Comparison of ENCODE assay signal across 8 cellular contexts in the genomic region with DNA sequence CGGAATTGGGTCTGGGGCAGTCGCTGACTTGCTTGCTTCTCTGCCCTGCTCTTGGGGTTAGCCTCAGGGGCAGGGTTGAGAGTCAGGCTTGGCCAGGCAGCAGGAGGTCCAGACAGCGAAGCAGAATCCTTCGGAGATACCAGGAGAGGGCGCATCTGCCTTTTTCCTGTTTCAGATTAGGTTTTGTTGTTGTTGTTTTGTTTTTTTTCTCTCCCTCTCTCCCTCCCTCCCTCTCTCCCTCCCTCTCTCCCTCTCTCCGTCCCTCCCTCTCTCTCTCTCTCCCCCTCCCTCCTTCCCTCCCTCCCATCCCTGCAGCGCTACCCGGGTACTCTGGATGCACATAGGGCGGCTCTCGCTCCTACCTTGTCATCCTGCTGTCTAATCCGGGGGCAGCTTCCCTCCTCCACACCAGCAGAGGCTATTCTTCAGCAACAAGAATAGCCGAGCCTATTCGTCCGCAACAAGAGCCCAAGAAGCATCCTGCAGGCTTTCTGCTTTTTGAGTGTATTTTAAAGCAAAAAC. TPM values are rescaled to one million over a fixed set of nuclear protein-coding genes. Genes with fewer than 3 reads are reported as not detected.
DNase-seq lines count a peak whose midpoint lies in the region; ATAC-seq and TF ChIP-seq lines count a peak whose summit lies in the region.

No MANE protein-coding gene starts in this region.

- H3K27me3 Mint-ChIP-seq in activated T-helper 2 cell treated with anti-CD3 and anti-CD28 coated beads, Interferon-gamma antibody, Interleukin-2, Interleukin-4, amounts not matched to agents 10 μg/mL and 5 μg/mL and 100 μg/mL, durations not matched to agents 14 hours and 24 hours and 36 hours (ENCODE audit: low read depth), result no peaks in the 10 kb centered on the region
- no peaks in the 10 kb centered on the region for H3K27me3 Mint-ChIP-seq in natural killer cell (ENCODE audit: low read depth in 2 of 2)
- H3K27me3 Mint-ChIP-seq in type B pancreatic cell, result no peaks in the 10 kb centered on the region

- H3K4me3 Mint-ChIP-seq in activated T-helper 2 cell treated with anti-CD3 and anti-CD28 coated beads, Interferon-gamma antibody, Interleukin-2, Interleukin-4, amounts not matched to agents 10 μg/mL and 5 μg/mL and 100 μg/mL, durations not matched to agents 14 hours and 24 hours and 36 hours (ENCODE audit: low read depth), result peak overlapping the region; percentile 87
- peak overlapping the region; percentile 96 for H3K4me3 Mint-ChIP-seq in natural killer cell
- H3K4me3 Mint-ChIP-seq in type B pancreatic cell, result peak overlapping the region; percentile 92

- TF ChIP-seq CTCF in fibroblast of the aortic adventitia (IDR thresholded peaks at IDR 0.05; ENCODE audit: insufficient read depth, low read length) (peak; percentile 49), natural killer cell (IDR thresholded peaks at IDR 0.05) (no peak), type B pancreatic cell (conservative IDR thresholded peaks at IDR 0.05) (peak; percentile 35)

- H3K36me3 Mint-ChIP-seq in activated T-helper 2 cell treated with anti-CD3 and anti-CD28 coated beads, Interferon-gamma antibody, Interleukin-2, Interleukin-4, amounts not matched to agents 10 μg/mL and 5 μg/mL and 100 μg/mL, durations not matched to agents 14 hours and 24 hours and 36 hours (ENCODE audit: low read depth), result peaks cover 20% of the 10 kb centered on the region
- no peaks in the 10 kb centered on the region for H3K36me3 Mint-ChIP-seq in natural killer cell
- peaks cover 12% of the 10 kb centered on the region for H3K36me3 Mint-ChIP-seq in type B pancreatic cell

- intact Hi-C loops in activated T-helper 2 cell treated with anti-CD3 and anti-CD28 coated beads, Interferon-gamma antibody, Interleukin-2, Interleukin-4, amounts not matched to agents 10 μg/mL and 5 μg/mL and 100 μg/mL, durations not matched to agents 14 hours and 24 hours and 36 hours (cut with micrococcal nuclease), result loop anchor here (5.0 to 10.0 kb wide), 4 partner anchors 63 to 904 kb away; a partner anchor contains a TSS
- intact Hi-C loops in natural killer cell (cut with micrococcal nuclease), result loop anchor here (1.0 to 5.0 kb wide), 2 partner anchors 63 to 203 kb away; a partner anchor contains a TSS

- H3K4me3 ChIP-seq in fibroblast of the aortic adventitia (ENCODE audit: low read depth, low read length), result peak overlapping the region; percentile 90

- DNase-seq in COR-L47 (lab: John Stamatoyannopoulos, UW), result peak; percentile 28
- peak; percentile 25 for DNase-seq in NOMO-1 treated with DMSO at 0.1 percent for 48 hours (lab: John Stamatoyannopoulos, UW; ENCODE audit: unreplicated experiment)
- peak; percentile 46 for DNase-seq in activated T-helper 2 cell treated with anti-CD3 and anti-CD28 coated beads, Interferon-gamma antibody, Interleukin-2, Interleukin-4, amounts not matched to agents 10 μg/mL and 5 μg/mL and 100 μg/mL, durations not matched to agents 14 hours and 24 hours and 36 hours (ENCODE audit: low spot score)
- peak; percentile 65 for DNase-seq in fibroblast of the aortic adventitia (ENCODE audit: low read depth)
- DNase-seq in natural killer cell, result peak; percentile 34
- DNase-seq in type B pancreatic cell (ENCODE audit: extremely low spot score, unreplicated experiment), result no peak

- peak overlapping the region; percentile 86 for H3K27ac Mint-ChIP-seq in activated T-helper 2 cell treated with anti-CD3 and anti-CD28 coated beads, Interferon-gamma antibody, Interleukin-2, Interleukin-4, amounts not matched to agents 10 μg/mL and 5 μg/mL and 100 μg/mL, durations not matched to agents 14 hours and 24 hours and 36 hours
- H3K27ac Mint-ChIP-seq in natural killer cell (peak overlapping the region; percentile 89 to 92), type B pancreatic cell (peak overlapping the region; percentile 96)

- no peaks in the 10 kb centered on the region for H3K9me3 Mint-ChIP-seq in activated T-helper 2 cell treated with anti-CD3 and anti-CD28 coated beads, Interferon-gamma antibody, Interleukin-2, Interleukin-4, amounts not matched to agents 10 μg/mL and 5 μg/mL and 100 μg/mL, durations not matched to agents 14 hours and 24 hours and 36 hours
- H3K9me3 Mint-ChIP-seq in natural killer cell (no peaks in the 10 kb centered on the region), type B pancreatic cell (peaks cover 5% of the 10 kb centered on the region)

- ATAC-seq in GM19438 (IDR thresholded peaks at IDR 0.05; ENCODE audit: low read depth, unreplicated experiment) (peak; percentile 37), HG03469 (IDR thresholded peaks at IDR 0.05; ENCODE audit: unreplicated experiment) (peak; percentile 10), natural killer cell (peak; percentile 46 to 56 (median 52))

- peaks cover 40% of the 10 kb centered on the region for H3K4me1 Mint-ChIP-seq in activated T-helper 2 cell treated with anti-CD3 and anti-CD28 coated beads, Interferon-gamma antibody, Interleukin-2, Interleukin-4, amounts not matched to agents 10 μg/mL and 5 μg/mL and 100 μg/mL, durations not matched to agents 14 hours and 24 hours and 36 hours (ENCODE audit: low read depth)
- H3K4me1 Mint-ChIP-seq in natural killer cell, result peaks cover 37 to 42% of the 10 kb centered on the region in 2 donors
- H3K4me1 Mint-ChIP-seq in type B pancreatic cell (ENCODE audit: unreplicated experiment), result peaks cover 19% of the 10 kb centered on the region

RNA-seq across cellular contexts. Expression of a gene that starts 0.8 kb away (rescaled TPM):
- 49.0 and 53.2 TPM in 2 replicates for total RNA-seq in activated T-helper 2 cell treated with anti-CD3 and anti-CD28 coated beads, Interferon-gamma antibody, Interleukin-2, Interleukin-4, amounts not matched to agents 10 μg/mL and 5 μg/mL and 100 μg/mL, durations not matched to agents 14 hours and 24 hours and 36 hours
- total RNA-seq in fibroblast of the aortic adventitia (ENCODE audit: low replicate concordance) (107 and 157 TPM in 2 replicates), natural killer cell (100 to 1,000 TPM; 140 to 177 (median 161) TPM), type B pancreatic cell (ENCODE audit: low replicate concordance) (43.2 and 104 TPM in 2 replicates)
